In genomic region chr17:60623415-60623814, GRCh38 we compare ENCODE assay signal across 18 cellular contexts. TPM values are rescaled to one million over a fixed set of nuclear protein-coding genes. Genes with fewer than 3 reads are reported as not detected.
DNase-seq lines count a peak whose midpoint lies in the region; ATAC-seq, FAIRE-seq and TF ChIP-seq lines count a peak whose summit lies in the region.
"Had no signal": no experiment of that assay in that cellular context is flagged by ENCODE, and none has a peak within 500 bp of the region (broad histone marks: within the 10 kb centered on the region; RNA-seq: fewer than 3 reads in every experiment).

No MANE protein-coding gene starts in this region.

- H3K4me2 ChIP-seq in IMR-90 (ENCODE audit: low read depth, low read length) (no peak overlapping the region), GM12878 (ENCODE audit: control insufficient read depth, insufficient read depth) (no peak overlapping the region), neuronal stem cell (ENCODE audit: insufficient read depth, low read length, poor library complexity, severe bottlenecking) (no peak overlapping the region)
- H3K4me2 ChIP-seq: A549, BLaER1 had no signal

- no peak for TF ChIP-seq POLR2A in IMR-90 (IDR thresholded peaks at IDR 0.05; ENCODE audit: low read depth, low read length)
- no peak for TF ChIP-seq POLR2A in GM12878 (IDR thresholded peaks at IDR 0.05; ENCODE audit: low read depth, low read length)

- no peak overlapping the region for H3K56ac ChIP-seq in IMR-90 (ENCODE audit: extremely low read depth, insufficient read depth, low read length)

- intact Hi-C loops in IMR-90 (cut with micrococcal nuclease) (no loop called here), GM12878 (cut with micrococcal nuclease; ENCODE audit: unreplicated experiment) (no loop called here)

- peak overlapping the region; percentile 54; the same call in 1 of the 2 replicates for H2AK5ac ChIP-seq in IMR-90 (ENCODE audit: low read depth, low read length)
- no peak overlapping the region for H2AK5ac ChIP-seq in neuronal stem cell (ENCODE audit: low read depth, low read length)

- no peak for ATAC-seq in activated T-cell treated with anti-CD3 and anti-CD28 coated beads, Interleukin-2, amount 50 U/mL, for 72 hours (replicated peaks in 1 of 2)
- ATAC-seq in IMR-90 (ENCODE audit: low read depth) (no peak), GM12878 (no peak)
- ATAC-seq: A549 had no signal

- SMC1A ChIA-PET in GM12878 (lab: Charles Lee; ENCODE audit: uncharacterized antibody, unreplicated experiment) = interaction anchor here (0.5 to 1.1 kb wide), 3 partner anchors 17 to 594 kb away, joined by 3 to 4 read pairs (median 3); partner anchors contain the start of gene BCAS3

- H3K27ac ChIP-seq in IMR-90 (ENCODE audit: insufficient read depth, low read length) (0 out of 2 replicates have a peak overlapping the region, but pooled peaks have one; percentile 1), GM12878 (ENCODE audit: control insufficient read depth, insufficient read depth) (no peak overlapping the region), neuronal stem cell (replicated peaks; ENCODE audit: low read length) (no peak overlapping the region)
- H3K27ac ChIP-seq: 22Rv1, A549, BLaER1 had no signal

- H2BK12ac ChIP-seq in neuronal stem cell (ENCODE audit: low read length) = no peak overlapping the region

- no peak overlapping the region for H3K18ac ChIP-seq in IMR-90 (ENCODE audit: low read depth, low read length)
- H3K18ac ChIP-seq in neuronal stem cell (ENCODE audit: low read length) = peak overlapping the region; percentile 13

- H3K4ac ChIP-seq in IMR-90 (ENCODE audit: low read depth, low read length) (no peak overlapping the region), neuronal stem cell (ENCODE audit: low read length) (no peak overlapping the region)

- no peak overlapping the region for H4K5ac ChIP-seq in IMR-90 (ENCODE audit: low read depth, low read length)

- H3K9me3 Mint-ChIP-seq in activated T-cell treated with anti-CD3 and anti-CD28 coated beads, Interleukin-2, amount 50 U/mL, for 24 hours = no peaks in the 10 kb centered on the region
- no peaks in the 10 kb centered on the region for H3K9me3 Mint-ChIP-seq in activated T-cell treated with anti-CD3 and anti-CD28 coated beads, Interleukin-2, amount 50 U/mL, for 72 hours
- H3K9me3 Mint-ChIP-seq: CD14-positive monocyte; CD4-positive, alpha-beta memory T cell had no signal

- H3K9me3 ChIP-seq in IMR-90 (ENCODE audit: control insufficient read depth, insufficient read depth, low read length) (no peaks in the 10 kb centered on the region), GM12878 (replicated peaks; ENCODE audit: control insufficient read depth, insufficient read depth, low read length) (no peaks in the 10 kb centered on the region), neuronal stem cell (replicated peaks in 1 of 2; ENCODE audit: control insufficient read depth in 2 of 2, insufficient read depth in 1 of 2, low read depth in 1 of 2, low read length in 2 of 2) (peaks cover 2 to 4% of the 10 kb centered on the region in 2 donors)
- H3K9me3 ChIP-seq: A549, BLaER1, HAP-1 had no signal

- CTCF ChIA-PET in IMR-90 (lab: Yijun Ruan, JAX) (no interaction called here), GM12878 (lab: Yijun Ruan, JAX) (interaction anchor here (1.1 kb wide), 1 partner anchor 14 kb away, joined by 3 read pairs; no protein-coding TSS in a partner anchor)

- no peak for FAIRE-seq in GM12878 (lab: Jason Lieb, UNC)

- H4K91ac ChIP-seq in IMR-90 (ENCODE audit: insufficient read depth, low read depth, low read length) (peak overlapping the region; percentile 31), neuronal stem cell (ENCODE audit: low read depth, low read length, poor library complexity) (no peak overlapping the region)

- TF ChIP-seq EP300 in GM12878 (IDR thresholded peaks at IDR 0.05; ENCODE audit: borderline replicate concordance in 1 of 2, control insufficient read depth in 1 of 2, low read depth in 2 of 2, low read length in 2 of 2) = no peak

- dilution Hi-C loops in IMR-90 (cut with HindIII; ENCODE audit: low sequenced_read_pairs, unreplicated experiment) = no loop called here

- peaks cover 18 to 42% of the 10 kb centered on the region in 2 experiments for H3K79me1 ChIP-seq in IMR-90 (ENCODE audit: low read depth in 1 of 2, low read length in 2 of 2)
- H3K79me1 ChIP-seq in neuronal stem cell (ENCODE audit: low read depth, low read length) = no peaks in the 10 kb centered on the region

- H3K4me1 Mint-ChIP-seq in activated T-cell treated with anti-CD3 and anti-CD28 coated beads, Interleukin-2, amount 50 U/mL, for 24 hours (ENCODE audit: low read depth) = peaks cover 19% of the 10 kb centered on the region
- H3K4me1 Mint-ChIP-seq in activated T-cell treated with anti-CD3 and anti-CD28 coated beads, Interleukin-2, amount 50 U/mL, for 72 hours (ENCODE audit: low read depth) = peaks cover 8% of the 10 kb centered on the region

- TF ChIP-seq RAD21 in IMR-90 (IDR thresholded peaks at IDR 0.05; ENCODE audit: low read length) (no peak), GM12878 (IDR thresholded peaks at IDR 0.05; ENCODE audit: insufficient read depth, low read depth, low read length) (no peak)

- H2BK15ac ChIP-seq in IMR-90 (ENCODE audit: low read depth, low read length) (no peak overlapping the region; the same call in 2 of the 3 replicates), neuronal stem cell (ENCODE audit: low read length) (no peak overlapping the region)

- H2BK5ac ChIP-seq in IMR-90 (ENCODE audit: low read depth, low read length, poor library complexity, severe bottlenecking) (no peak overlapping the region), neuronal stem cell (ENCODE audit: low read length) (no peak overlapping the region)

- H3K27ac Mint-ChIP-seq in activated T-cell treated with anti-CD3 and anti-CD28 coated beads, Interleukin-2, amount 50 U/mL, for 24 hours = peak overlapping the region; percentile 60
- no peak overlapping the region for H3K27ac Mint-ChIP-seq in activated T-cell treated with anti-CD3 and anti-CD28 coated beads, Interleukin-2, amount 50 U/mL, for 72 hours

- H4K20me1 ChIP-seq in IMR-90 (ENCODE audit: insufficient read depth, low read length) (peaks cover 21% of the 10 kb centered on the region), GM12878 (ENCODE audit: control insufficient read depth, insufficient read depth) (no peaks in the 10 kb centered on the region)

- whole genome bisulfite sequencing in IMR-90 (ENCODE audit: extremely low coverage in 2 of 2, insufficient read length in 1 of 2), 2 experiments = no CpG with 5 or more reads among the region's 9 CpGs
- 89% methylated on average over 9 of the region's 9 CpGs for WGBS in GM12878 (ENCODE audit: insufficient coverage, insufficient replicate concordance, low lambda C conversion rate, missing lambda C conversion rate)
- no CpG with 5 or more reads among the region's 9 CpGs for WGBS in neuronal stem cell (ENCODE audit: extremely low coverage in 2 of 2, insufficient read length in 2 of 2, insufficient replicate concordance in 1 of 2), 2 donors

- RAD21 ChIA-PET in GM12878 (lab: Charles Lee; ENCODE audit: unreplicated experiment) = interaction anchor here (1.3 kb wide), 1 partner anchor 23 kb away, joined by 3 read pairs; no protein-coding TSS in a partner anchor

- no peak for DNase-seq in activated T-cell treated with anti-CD3 and anti-CD28 coated beads, Interleukin-2, amount 50 U/mL, for 24 hours
- no peak for DNase-seq in activated T-cell treated with anti-CD3 and anti-CD28 coated beads, Interleukin-2, amount 50 U/mL, for 72 hours
- DNase-seq in IMR-90 = no peak
- DNase-seq in GM12878 (ENCODE audit: low read depth, low spot score) = no peak
- no peak for DNase-seq in neuronal stem cell (ENCODE audit: low spot score)
- DNase-seq in OCI-M1 (lab: John Stamatoyannopoulos, UW) = no peak
- no peak for DNase-seq in NCI-H1694 (lab: John Stamatoyannopoulos, UW)
- no peak for DNase-seq in stimulated activated CD4-positive, alpha-beta T cell treated with anti-CD3 and anti-CD28 coated beads, Interleukin-4, amount 100 ng/mL, for 24 hours
- DNase-seq: CD4-positive, alpha-beta memory T cell; DMS153; DMS79; GDM1; GOT3 had no signal

- H3K4me1 ChIP-seq in IMR-90 (ENCODE audit: control insufficient read depth, insufficient read depth, low read length) (peaks cover 6% of the 10 kb centered on the region), GM12878 (ENCODE audit: control insufficient read depth, insufficient read depth, low read length) (no peaks in the 10 kb centered on the region), neuronal stem cell (ENCODE audit: control insufficient read depth in 2 of 2, insufficient read depth in 1 of 2, low read depth in 1 of 2, low read length in 2 of 2) (no peaks in the 10 kb centered on the region)
- H3K4me1 ChIP-seq: BLaER1 had no signal

- in situ Hi-C loops in IMR-90 (cut with MboI; ENCODE audit: low sequenced_read_pairs) = no loop called here
- in situ Hi-C loops in GM12878 (cut with MboI) = no loop called here

- TF ChIP-seq CTCF in IMR-90 (conservative IDR thresholded peaks at IDR 0.05; ENCODE audit: low read depth, low read length) (no peak), GM12878 (IDR thresholded peaks at IDR 0.05 in 2 of 3, conservative IDR thresholded peaks at IDR 0.05 in 1 of 3; ENCODE audit: control insufficient read depth in 2 of 3, extremely low read depth in 1 of 3, insufficient read depth in 1 of 3, low read depth in 3 of 3, low read length in 3 of 3) (no peak)

- no peak overlapping the region for H2BK20ac ChIP-seq in IMR-90 (ENCODE audit: low read depth, low read length)

- POLR2A ChIA-PET in IMR-90 (lab: Charles Lee; ENCODE audit: unreplicated experiment) (no interaction called here), GM12878 (lab: Charles Lee) (no interaction called here)

- BruUV-seq in IMR-90 (replicated peaks; lab: Mats Ljungman, UMichigan) = no TSS peak
- no TSS peak for BruUV-seq in GM12878 (replicated peaks; lab: Mats Ljungman, UMichigan)

- H3K23ac ChIP-seq in IMR-90 (ENCODE audit: low read depth, low read length) = no peak overlapping the region
- H3K23ac ChIP-seq in neuronal stem cell (ENCODE audit: low read depth, low read length, poor library complexity) = no peak overlapping the region

- no peak overlapping the region for H4K8ac ChIP-seq in IMR-90 (ENCODE audit: low read depth in 2 of 2, low read length in 2 of 2)
- no peak overlapping the region for H4K8ac ChIP-seq in neuronal stem cell (ENCODE audit: low read depth, low read length)

- H3K14ac ChIP-seq in IMR-90 (replicated peaks; ENCODE audit: low read depth, low read length) = 0 out of 2 replicates have a peak overlapping the region, but pooled peaks have one; percentile 25
- H3K14ac ChIP-seq in neuronal stem cell (ENCODE audit: low read length) = no peak overlapping the region

- H3K9ac ChIP-seq in IMR-90 (ENCODE audit: low read depth, low read length) (no peak overlapping the region), GM12878 (ENCODE audit: control insufficient read depth, insufficient read depth, low read length) (no peak overlapping the region), neuronal stem cell (ENCODE audit: low read depth, low read length, poor library complexity) (no peak overlapping the region)
- H3K9ac ChIP-seq: BLaER1 had no signal

- H3K27me3 Mint-ChIP-seq in activated T-cell treated with anti-CD3 and anti-CD28 coated beads, Interleukin-2, amount 50 U/mL, for 24 hours = no peaks in the 10 kb centered on the region
- H3K27me3 Mint-ChIP-seq in activated T-cell treated with anti-CD3 and anti-CD28 coated beads, Interleukin-2, amount 50 U/mL, for 72 hours (ENCODE audit: low read depth) = no peaks in the 10 kb centered on the region
- H3K27me3 Mint-ChIP-seq: CD4-positive, alpha-beta memory T cell had no signal

- H3K4me3 ChIP-seq in IMR-90 (ENCODE audit: insufficient read depth, low read depth, low read length) (no peak overlapping the region), GM12878 (no peak overlapping the region), neuronal stem cell (ENCODE audit: low read length in 2 of 2) (no peak overlapping the region)
- H3K4me3 ChIP-seq: A549, BLaER1, HAP-1 had no signal

- no peak overlapping the region for H3K4me3 Mint-ChIP-seq in activated T-cell treated with anti-CD3 and anti-CD28 coated beads, Interleukin-2, amount 50 U/mL, for 24 hours
- no peak overlapping the region for H3K4me3 Mint-ChIP-seq in activated T-cell treated with anti-CD3 and anti-CD28 coated beads, Interleukin-2, amount 50 U/mL, for 72 hours
- H3K4me3 Mint-ChIP-seq: CD14-positive monocyte; CD4-positive, alpha-beta memory T cell had no signal

- H2BK120ac ChIP-seq in IMR-90 (ENCODE audit: low read depth, low read length) (no peak overlapping the region), neuronal stem cell (ENCODE audit: low read depth, low read length) (no peak overlapping the region)

- H3K9me1 ChIP-seq in IMR-90 (ENCODE audit: insufficient read depth, low read length) = peaks cover 6% of the 10 kb centered on the region

- H2AFZ ChIP-seq in IMR-90 (replicated peaks; ENCODE audit: low read length, poor library complexity) (no peak overlapping the region), GM12878 (ENCODE audit: control insufficient read depth, low read depth, low read length) (no peak overlapping the region), neuronal stem cell (ENCODE audit: low read length) (no peak overlapping the region)

- H3K36me3 Mint-ChIP-seq in activated T-cell treated with anti-CD3 and anti-CD28 coated beads, Interleukin-2, amount 50 U/mL, for 24 hours (ENCODE audit: low read depth) = peaks cover 28% of the 10 kb centered on the region
- peaks cover 0 to 7% of the 10 kb centered on the region in 2 donors for H3K36me3 Mint-ChIP-seq in activated T-cell treated with anti-CD3 and anti-CD28 coated beads, Interleukin-2, amount 50 U/mL, for 72 hours (ENCODE audit: insufficient read depth in 2 of 2)

- peaks cover 13% of the 10 kb centered on the region for H3K79me2 ChIP-seq in GM12878 (ENCODE audit: control insufficient read depth, insufficient read depth, low read length)

- peaks cover 9% of the 10 kb centered on the region for H3K36me3 ChIP-seq in IMR-90 (ENCODE audit: control insufficient read depth, insufficient read depth, low read length)
- no peaks in the 10 kb centered on the region; a peak in 1 of 4 replicates for H3K36me3 ChIP-seq in GM12878 (ENCODE audit: control insufficient read depth in 2 of 2, insufficient read depth in 2 of 2, low read length in 1 of 2)
- peaks cover 5 to 71% of the 10 kb centered on the region in 2 donors for H3K36me3 ChIP-seq in neuronal stem cell (replicated peaks in 1 of 2; ENCODE audit: control insufficient read depth in 2 of 2, insufficient read depth in 2 of 2, low read length in 2 of 2)
- H3K36me3 ChIP-seq: HAP-1 had no signal

- no peak overlapping the region for H2AK9ac ChIP-seq in IMR-90 (replicated peaks; ENCODE audit: low read depth, low read length, poor library complexity)

- H3K27me3 ChIP-seq in IMR-90 (ENCODE audit: control insufficient read depth, insufficient read depth, low read length) (no peaks in the 10 kb centered on the region), GM12878 (replicated peaks in 1 of 2; ENCODE audit: control insufficient read depth in 2 of 2, insufficient read depth in 2 of 2, low read length in 1 of 2) (no peaks in the 10 kb centered on the region), neuronal stem cell (ENCODE audit: control insufficient read depth in 3 of 3, insufficient read depth in 3 of 3, low read depth in 1 of 3, low read length in 3 of 3) (no peaks in the 10 kb centered on the region)
- H3K27me3 ChIP-seq: BLaER1 had no signal

RNA-seq across cellular contexts. Expression of gene PPM1D, which starts 23.4 kb away (rescaled TPM):
- 10 to 100 TPM; 13.1 to 20.0 TPM for total RNA-seq in activated T-cell treated with anti-CD3 and anti-CD28 coated beads, Interleukin-2, amount 50 U/mL, for 72 hours
- total RNA-seq in IMR-90 (2012; rRNA removed) (15.8 and 16.1 TPM in 2 replicates), GM12878 (2014; rRNA removed) (7.2 and 9.0 TPM in 2 replicates), GM12878 (2014; rRNA removed; fragmentation: Illumina TruSeq; extraction: Trizol) (12.3 and 12.8 TPM in 2 replicates), GM12878 (2021) (15.9 and 16.9 TPM in 2 replicates)
- polyA plus RNA-seq in IMR-90 (2012; rRNA removed) (5.5 TPM in 2 replicates), GM12878 (2011; rRNA removed) (9.2 and 9.3 TPM in 2 replicates), GM12878 (2014; fragmentation: Illumina TruSeq; extraction: Trizol) (12.3 and 18.1 TPM in 2 replicates), GM12878 (2014; fragmentation: Nextera tagmentation; extraction: Ambion mirVana) (1 to 10 TPM; 1.9 to 3.5 TPM), GM12878 (2014; rRNA removed) (7.9 and 10.6 TPM in 2 replicates), GM12878 (2016; fragmentation: Nextera tagmentation; extraction: Ambion mirVana) (10 to 100 TPM; 17.5 to 20.8 TPM)
- 4.0 and 4.4 TPM in 2 replicates for polyA plus RNA-seq in IMR-90 (2012; cell fraction: cytosol; rRNA removed)
- polyA plus RNA-seq in IMR-90 (2012; cell fraction: nucleus; rRNA removed; ENCODE audit: low replicate concordance) = 2.7 and 6.1 TPM in 2 replicates
- total RNA-seq in GM12878 (2013; cell fraction: nucleolus; rRNA removed) = 13.2 and 14.1 TPM in 2 replicates
- 4.2 TPM for polyA plus RNA-seq in GM12878 (2011; ENCODE audit: low read depth)
- 6.8 and 6.9 TPM in 2 replicates for polyA plus RNA-seq in GM12878 (2011; cell fraction: cytosol; rRNA removed)
- 5.9 and 7.8 TPM in 2 replicates for polyA plus RNA-seq in GM12878 (2011; cell fraction: nucleus; rRNA removed)
- 6.1 TPM in 2 replicates for polyA plus RNA-seq in GM12878 (2012)
- 11.6 and 13.4 TPM in 2 replicates for polyA minus RNA-seq in GM12878 (2011; rRNA and poly(A)+ RNA removed)
- 3.4 and 6.0 TPM in 2 replicates for polyA minus RNA-seq in GM12878 (2011; cell fraction: cytosol; rRNA and poly(A)+ RNA removed)
- polyA minus RNA-seq in GM12878 (2011; cell fraction: nucleus; rRNA and poly(A)+ RNA removed) = 7.0 and 13.2 TPM in 2 replicates
- 13.7 TPM for polyA plus RNA-seq in neuronal stem cell (2013, experiment 1 of 2)
- 13.8 TPM for polyA plus RNA-seq in neuronal stem cell (2013, experiment 2 of 2)

RNA-seq across cellular contexts. Expression of gene BCAS3, which starts 54.2 kb away (rescaled TPM):
- 10 to 100 TPM; 28.0 to 33.4 TPM for total RNA-seq in activated T-cell treated with anti-CD3 and anti-CD28 coated beads, Interleukin-2, amount 50 U/mL, for 72 hours
- total RNA-seq in IMR-90 (2012; rRNA removed) (13.9 and 27.1 TPM in 2 replicates), GM12878 (2014; rRNA removed) (5.5 and 9.8 TPM in 2 replicates), GM12878 (2014; rRNA removed; fragmentation: Illumina TruSeq; extraction: Trizol) (7.9 and 9.4 TPM in 2 replicates), GM12878 (2021) (6.2 and 6.9 TPM in 2 replicates)
- polyA plus RNA-seq in IMR-90 (2012; rRNA removed) (4.8 and 6.3 TPM in 2 replicates), GM12878 (2011; rRNA removed) (7.2 and 11.0 TPM in 2 replicates), GM12878 (2014; fragmentation: Illumina TruSeq; extraction: Trizol) (4.6 and 8.2 TPM in 2 replicates), GM12878 (2014; fragmentation: Nextera tagmentation; extraction: Ambion mirVana) (1 to 10 TPM; 2.1 to 3.5 TPM), GM12878 (2014; rRNA removed) (7.3 and 8.5 TPM in 2 replicates), GM12878 (2016; fragmentation: Nextera tagmentation; extraction: Ambion mirVana) (1 to 10 TPM; 6.4 to 8.5 TPM)
- 3.1 and 3.9 TPM in 2 replicates for polyA plus RNA-seq in IMR-90 (2012; cell fraction: cytosol; rRNA removed)
- 4.9 and 7.7 TPM in 2 replicates for polyA plus RNA-seq in IMR-90 (2012; cell fraction: nucleus; rRNA removed; ENCODE audit: low replicate concordance)
- total RNA-seq in GM12878 (2013; cell fraction: nucleolus; rRNA removed) = 113 and 125 TPM in 2 replicates
- polyA plus RNA-seq in GM12878 (2011; ENCODE audit: low read depth) = 2.4 TPM
- 6.2 and 7.5 TPM in 2 replicates for polyA plus RNA-seq in GM12878 (2011; cell fraction: cytosol; rRNA removed)
- polyA plus RNA-seq in GM12878 (2011; cell fraction: nucleus; rRNA removed) = 8.3 and 9.5 TPM in 2 replicates
- polyA plus RNA-seq in GM12878 (2012) = 4.6 and 5.2 TPM in 2 replicates
- 61.5 and 83.3 TPM in 2 replicates for polyA minus RNA-seq in GM12878 (2011; rRNA and poly(A)+ RNA removed)
- polyA minus RNA-seq in GM12878 (2011; cell fraction: cytosol; rRNA and poly(A)+ RNA removed) = 6.3 and 8.3 TPM in 2 replicates
- polyA minus RNA-seq in GM12878 (2011; cell fraction: nucleus; rRNA and poly(A)+ RNA removed) = 45.0 and 67.3 TPM in 2 replicates
- 10.3 TPM for polyA plus RNA-seq in neuronal stem cell (2013, experiment 1 of 2)
- 9.3 TPM for polyA plus RNA-seq in neuronal stem cell (2013, experiment 2 of 2)
